ENCODE assay signal across 1 cellular context in the genomic region with DNA sequence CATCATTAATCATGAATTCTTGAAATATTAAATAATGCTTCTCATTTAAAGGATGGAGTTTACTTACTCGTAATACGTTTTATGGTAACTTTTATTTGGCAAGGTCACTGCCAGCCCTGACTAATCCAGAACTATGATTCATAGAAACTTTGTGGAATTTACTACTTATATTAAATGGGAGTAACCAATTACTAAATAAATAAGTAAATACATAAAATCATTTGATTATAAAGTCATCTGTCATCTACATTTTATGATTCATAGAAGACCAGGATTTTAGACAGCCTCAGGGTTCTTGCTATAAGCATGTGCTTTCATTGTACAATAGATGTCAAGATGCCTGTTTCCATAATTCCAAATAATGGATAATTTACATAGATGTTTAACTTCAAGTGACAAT.
TF ChIP-seq lines count a peak whose summit lies in the region.

No MANE protein-coding gene starts in this region.

TF ChIP-seq in endothelial cell of umbilical vein, 7 proteins besides CTCF, POLR2A, EP300 and RAD21:
- TF ChIP-seq FOS (IDR thresholded peaks at IDR 0.05; ENCODE audit: borderline replicate concordance, insufficient read depth, low read length) (peak; percentile 56), JUN (IDR thresholded peaks at IDR 0.05; ENCODE audit: borderline replicate concordance, insufficient read depth, insufficient read length, low read depth) (peak; percentile 7)
- TF ChIP-seq, protein P1, sequence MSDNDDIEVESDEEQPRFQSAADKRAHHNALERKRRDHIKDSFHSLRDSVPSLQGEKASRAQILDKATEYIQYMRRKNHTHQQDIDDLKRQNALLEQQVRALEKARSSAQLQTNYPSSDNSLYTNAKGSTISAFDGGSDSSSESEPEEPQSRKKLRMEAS (IDR thresholded peaks at IDR 0.05; ENCODE audit: insufficient read depth, insufficient read length), result no peak
